In genomic region chr1:214990619-214991018, GRCh38 we compare ENCODE assay signal across 17 cellular contexts.
DNase-seq lines count a peak whose midpoint lies in the region; ATAC-seq, FAIRE-seq and TF ChIP-seq lines count a peak whose summit lies in the region.
"Had no signal": no experiment of that assay in that cellular context is flagged by ENCODE, and none has a peak within 500 bp of the region (broad histone marks: within the 10 kb centered on the region; RNA-seq: fewer than 3 reads in every experiment).

No MANE protein-coding gene starts in this region.

- TF ChIP-seq POLR2A in H54 (IDR thresholded peaks at IDR 0.05; ENCODE audit: low read depth, low read length) (no peak), GM12892 (IDR thresholded peaks at IDR 0.05; ENCODE audit: low read depth, low read length) (no peak)

- no peak overlapping the region for H3K4me2 ChIP-seq in skeletal muscle satellite cell (ENCODE audit: low read length)

- DNase-seq in H54 (ENCODE audit: insufficient read length, low spot score) (peak; percentile 44), SW 1271 (lab: John Stamatoyannopoulos, UW) (peak; percentile 44 to 54), fibroblast of mammary gland (ENCODE audit: low read depth) (peak; percentile 99), GM12892 (ENCODE audit: insufficient read length) (no peak)
- no peak for DNase-seq in naive thymus-derived CD8-positive, alpha-beta T cell
- DNase-seq: activated CD4-positive, alpha-beta T cell treated with anti-CD3 and anti-CD28 coated beads, Interleukin-2, amount 50 U/mL, for 48 hours; activated naive CD4-positive, alpha-beta T cell treated with anti-CD3 and anti-CD28 coated beads, Interleukin-2, amount 10 ng/mL, durations not matched to agents 7 days and 5 days; left lung; NCI-H1048; NCI-H446 treated with DMSO at 0.1 percent for 48 hours; Peyer's patch had no signal

- H3K9me3 ChIP-seq in skeletal muscle satellite cell (replicated peaks; ENCODE audit: low read length): no peaks in the 10 kb centered on the region
- H3K9me3 ChIP-seq: Peyer's patch had no signal

- H3K4me1 ChIP-seq in skeletal muscle satellite cell (ENCODE audit: control insufficient read depth, insufficient read depth, low read length): peaks cover 31% of the 10 kb centered on the region
- H3K4me1 ChIP-seq: left lung, Peyer's patch, tibial nerve had no signal

- no peaks in the 10 kb centered on the region for H3K27me3 ChIP-seq in skeletal muscle satellite cell (ENCODE audit: control insufficient read depth, insufficient read depth, low read length)
- H3K27me3 ChIP-seq: left lung, Peyer's patch, tibial nerve had no signal

- H3K4me3 ChIP-seq in fibroblast of mammary gland (ENCODE audit: control insufficient read depth, low read depth, low read length) (no peak overlapping the region), skeletal muscle satellite cell (ENCODE audit: low read length) (no peak overlapping the region)
- H3K4me3 ChIP-seq: left lung, Peyer's patch, tibial nerve had no signal

- peak overlapping the region; percentile 62 for H3K9ac ChIP-seq in skeletal muscle satellite cell (ENCODE audit: low read depth, low read length)

- H3K27me3 Mint-ChIP-seq in naive thymus-derived CD8-positive, alpha-beta T cell: peaks cover 1 to 20% (median 6%) of the 10 kb centered on the region in 5 donors
- H3K27me3 Mint-ChIP-seq: activated naive CD4-positive, alpha-beta T cell treated with anti-CD3 and anti-CD28 coated beads, Interleukin-2, amount 10 ng/mL, durations not matched to agents 7 days and 5 days had no signal

- H3K4me3 Mint-ChIP-seq in naive thymus-derived CD8-positive, alpha-beta T cell: no peak overlapping the region
- H3K4me3 Mint-ChIP-seq: activated naive CD4-positive, alpha-beta T cell treated with anti-CD3 and anti-CD28 coated beads, Interleukin-2, amount 10 ng/mL, durations not matched to agents 7 days and 5 days; neural crest cell had no signal

- H3K36me3 Mint-ChIP-seq in naive thymus-derived CD8-positive, alpha-beta T cell: peaks cover 0 to 4% (median 0%) of the 10 kb centered on the region in 3 donors
- H3K36me3 Mint-ChIP-seq: activated naive CD4-positive, alpha-beta T cell treated with anti-CD3 and anti-CD28 coated beads, Interleukin-2, amount 10 ng/mL, durations not matched to agents 7 days and 5 days had no signal

- no peak for ATAC-seq in naive thymus-derived CD8-positive, alpha-beta T cell
- ATAC-seq in GM18909 (IDR thresholded peaks at IDR 0.05; ENCODE audit: poor library complexity, unreplicated experiment): no peak
- ATAC-seq: left lung had no signal

- no peaks in the 10 kb centered on the region for H3K36me3 ChIP-seq in skeletal muscle satellite cell (ENCODE audit: insufficient read depth, low read length)
- H3K36me3 ChIP-seq: left lung, Peyer's patch, tibial nerve had no signal

- POLR2A ChIA-PET in naive thymus-derived CD8-positive, alpha-beta T cell (lab: Charles Lee): no interaction called here

- FAIRE-seq in H54 (lab: Jason Lieb, UNC) (peak; percentile 96), GM12892 (lab: Jason Lieb, UNC) (no peak)
- FAIRE-seq: colon, H1 had no signal

- H3K27ac Mint-ChIP-seq in naive thymus-derived CD8-positive, alpha-beta T cell: peak overlapping the region in 1 of 10 donors; percentile 2
- H3K27ac Mint-ChIP-seq: activated naive CD4-positive, alpha-beta T cell treated with anti-CD3 and anti-CD28 coated beads, Interleukin-2, amount 10 ng/mL, durations not matched to agents 7 days and 5 days had no signal

- peaks cover 0 to 14% (median 5%) of the 10 kb centered on the region in 9 donors for H3K9me3 Mint-ChIP-seq in naive thymus-derived CD8-positive, alpha-beta T cell
- H3K9me3 Mint-ChIP-seq: activated naive CD4-positive, alpha-beta T cell treated with anti-CD3 and anti-CD28 coated beads, Interleukin-2, amount 10 ng/mL, durations not matched to agents 7 days and 5 days had no signal

- H3K4me1 Mint-ChIP-seq in naive thymus-derived CD8-positive, alpha-beta T cell: no peaks in the 10 kb centered on the region
- H3K4me1 Mint-ChIP-seq: activated naive CD4-positive, alpha-beta T cell treated with anti-CD3 and anti-CD28 coated beads, Interleukin-2, amount 10 ng/mL, durations not matched to agents 7 days and 5 days; neural crest cell had no signal

- TF ChIP-seq CTCF in fibroblast of mammary gland (conservative IDR thresholded peaks at IDR 0.05; ENCODE audit: control insufficient read depth, insufficient read depth, low read depth, low read length): no peak

Comparison
In these comparisons a context has a peak if more than half of its experiments do, and no peak if none do; other contexts are left out.
1. DNase-seq: peak in H54 (single experiment), SW 1271 (2 of 2) and fibroblast of mammary gland (single experiment); none in GM12892 (single experiment) and naive thymus-derived CD8-positive, alpha-beta T cell (0 of 10).